In the genomic region with DNA sequence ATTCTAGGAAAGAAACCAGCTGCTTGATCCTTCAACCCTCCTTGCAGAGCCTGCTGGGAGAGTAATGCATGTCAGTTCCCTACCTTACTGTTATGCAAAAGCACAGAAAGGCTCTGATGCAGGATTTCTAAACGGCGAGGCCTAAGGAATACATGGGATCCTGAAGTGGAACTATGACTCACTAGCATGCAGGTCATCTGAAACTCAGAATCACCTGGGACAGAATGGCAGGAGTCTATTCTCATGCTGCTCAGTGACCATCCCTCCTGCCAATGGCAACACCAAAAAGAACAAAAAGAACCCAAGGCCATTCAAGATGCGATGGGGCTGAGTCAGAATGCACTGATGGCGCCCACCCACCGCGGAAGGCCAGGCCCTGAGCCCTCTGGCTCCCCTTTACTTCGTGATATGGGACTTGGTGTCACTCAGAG, we compare ENCODE assay signal across 12 cellular contexts. TPM values are rescaled to one million over a fixed set of nuclear protein-coding genes. Genes with fewer than 3 reads are reported as not detected.
DNase-seq lines count a peak whose midpoint lies in the region; ATAC-seq, FAIRE-seq and TF ChIP-seq lines count a peak whose summit lies in the region.
"Had no signal": no experiment of that assay in that cellular context is flagged by ENCODE, and none has a peak within 500 bp of the region (broad histone marks: within the 10 kb centered on the region; RNA-seq: fewer than 3 reads in every experiment).

No MANE protein-coding gene starts in this region.

- DNase-seq in CD4-positive, CD25-positive, alpha-beta regulatory T cell: no peak
- no peak for DNase-seq in astrocyte (ENCODE audit: low read depth)
- DNase-seq in uterus: no peak
- no peak for DNase-seq in NCI-H82 treated with DMSO at 0.1 percent for 48 hours (lab: John Stamatoyannopoulos, UW; ENCODE audit: unreplicated experiment)
- DNase-seq in NCI-H510A treated with DMSO at 0.1 percent for 48 hours (lab: John Stamatoyannopoulos, UW): no peak
- DNase-seq in chondrocyte (ENCODE audit: low spot score): no peak
- DNase-seq: activated CD4-positive, CD25-positive, alpha-beta regulatory T cell; activated gamma-delta T cell treated with Interleukin-2 at 50 U/mL for 16 hours; central memory CD4-positive, alpha-beta T cell had no signal

- ATAC-seq in CD4-positive, CD25-positive, alpha-beta regulatory T cell (ENCODE audit: low read depth in 2 of 2): no peak
- peak; percentile 21 for ATAC-seq in GM21825 (IDR thresholded peaks at IDR 0.05; ENCODE audit: unreplicated experiment)

- H3K79me2 ChIP-seq in astrocyte (ENCODE audit: insufficient read depth, low read length): no peaks in the 10 kb centered on the region

- intact Hi-C loops in uterus (cut with DNase I; ENCODE audit: low total_unique reads): no loop called here

- no peaks in the 10 kb centered on the region for H3K27me3 ChIP-seq in CD4-positive, CD25-positive, alpha-beta regulatory T cell (ENCODE audit: control insufficient read depth, insufficient read depth, low read length)
- H3K27me3 ChIP-seq in astrocyte (ENCODE audit: insufficient read depth, low read length): no peaks in the 10 kb centered on the region
- no peaks in the 10 kb centered on the region for H3K27me3 ChIP-seq in layer of hippocampus (ENCODE audit: control insufficient read depth, insufficient read depth, low read length)
- no peaks in the 10 kb centered on the region for H3K27me3 ChIP-seq in uterus

- H3K4me3 Mint-ChIP-seq in CD4-positive, CD25-positive, alpha-beta regulatory T cell: no peak overlapping the region
- H3K4me3 Mint-ChIP-seq in astrocyte (ENCODE audit: unreplicated experiment) (no peak overlapping the region), chondrocyte (ENCODE audit: unreplicated experiment) (no peak overlapping the region)
- H3K4me3 Mint-ChIP-seq: B cell had no signal

- H3K4me3 ChIP-seq in CD4-positive, CD25-positive, alpha-beta regulatory T cell (ENCODE audit: low read depth, low read length): no peak overlapping the region
- H3K4me3 ChIP-seq in astrocyte (ENCODE audit: insufficient read depth, low read depth, low read length) (no peak overlapping the region), uterus (no peak overlapping the region)

- H3K36me3 Mint-ChIP-seq in CD4-positive, CD25-positive, alpha-beta regulatory T cell: peaks cover 29% of the 10 kb centered on the region
- H3K36me3 Mint-ChIP-seq in astrocyte (ENCODE audit: low read depth, unreplicated experiment) (peaks cover 17% of the 10 kb centered on the region), chondrocyte (ENCODE audit: low read depth) (peaks cover 13% of the 10 kb centered on the region)

- H3K9me3 Mint-ChIP-seq in CD4-positive, CD25-positive, alpha-beta regulatory T cell: no peaks in the 10 kb centered on the region
- H3K9me3 Mint-ChIP-seq in astrocyte (ENCODE audit: unreplicated experiment): no peaks in the 10 kb centered on the region
- no peaks in the 10 kb centered on the region for H3K9me3 Mint-ChIP-seq in chondrocyte (ENCODE audit: low read depth)

- peaks cover 25% of the 10 kb centered on the region for H3K36me3 ChIP-seq in CD4-positive, CD25-positive, alpha-beta regulatory T cell (ENCODE audit: control insufficient read depth, insufficient read depth, low read length)
- no peaks in the 10 kb centered on the region for H3K36me3 ChIP-seq in astrocyte (ENCODE audit: insufficient read depth, low read length)
- no peaks in the 10 kb centered on the region for H3K36me3 ChIP-seq in uterus

- no peak for FAIRE-seq in astrocyte (lab: Jason Lieb, UNC)

- H3K27me3 Mint-ChIP-seq in CD4-positive, CD25-positive, alpha-beta regulatory T cell: no peaks in the 10 kb centered on the region
- H3K27me3 Mint-ChIP-seq in astrocyte (ENCODE audit: low read depth, unreplicated experiment): no peaks in the 10 kb centered on the region
- H3K27me3 Mint-ChIP-seq in chondrocyte (ENCODE audit: low read depth): no peaks in the 10 kb centered on the region
- H3K27me3 Mint-ChIP-seq: B cell had no signal

- peak overlapping the region in 2 of 3 donors; percentile 20 to 44 for H3K27ac Mint-ChIP-seq in CD4-positive, CD25-positive, alpha-beta regulatory T cell
- peak overlapping the region; percentile 6 for H3K27ac Mint-ChIP-seq in astrocyte (ENCODE audit: unreplicated experiment)
- no peak overlapping the region for H3K27ac Mint-ChIP-seq in chondrocyte (ENCODE audit: unreplicated experiment)
- H3K27ac Mint-ChIP-seq: B cell had no signal

- no peak overlapping the region for H3K4me2 ChIP-seq in astrocyte (ENCODE audit: low read length)

- TF ChIP-seq CTCF in astrocyte (IDR thresholded peaks at IDR 0.05; ENCODE audit: insufficient read depth, low read depth, low read length): no peak
- no peak for TF ChIP-seq CTCF in uterus (IDR thresholded peaks at IDR 0.05)
- no peak for TF ChIP-seq CTCF in chondrocyte (IDR thresholded peaks at IDR 0.05)

- H3K4me1 ChIP-seq in CD4-positive, CD25-positive, alpha-beta regulatory T cell (ENCODE audit: control insufficient read depth, insufficient read depth, low read length, poor library complexity, severe bottlenecking): no peaks in the 10 kb centered on the region
- peaks cover 16% of the 10 kb centered on the region for H3K4me1 ChIP-seq in astrocyte (ENCODE audit: insufficient read depth, low read length)
- no peaks in the 10 kb centered on the region for H3K4me1 ChIP-seq in uterus

- no peaks in the 10 kb centered on the region for H3K9me3 ChIP-seq in CD4-positive, CD25-positive, alpha-beta regulatory T cell (ENCODE audit: control insufficient read depth in 2 of 2, low read length in 2 of 2)
- H3K9me3 ChIP-seq in astrocyte (ENCODE audit: insufficient read depth, low read depth, low read length): no peaks in the 10 kb centered on the region
- H3K9me3 ChIP-seq in uterus: no peaks in the 10 kb centered on the region

- peaks cover 15% of the 10 kb centered on the region for H4K20me1 ChIP-seq in astrocyte (ENCODE audit: insufficient read depth, low read length)

- H2AFZ ChIP-seq in astrocyte (ENCODE audit: low read depth, low read length): no peak overlapping the region

- H3K4me1 Mint-ChIP-seq in CD4-positive, CD25-positive, alpha-beta regulatory T cell: no peaks in the 10 kb centered on the region
- H3K4me1 Mint-ChIP-seq in astrocyte (ENCODE audit: low read depth, unreplicated experiment) (peaks cover 16% of the 10 kb centered on the region), chondrocyte (ENCODE audit: low read depth) (peaks cover 9% of the 10 kb centered on the region)
- H3K4me1 Mint-ChIP-seq: B cell had no signal

- H3K27ac ChIP-seq in CD4-positive, CD25-positive, alpha-beta regulatory T cell (ENCODE audit: insufficient read depth, low read length, poor library complexity, severe bottlenecking): no peak overlapping the region
- H3K27ac ChIP-seq in astrocyte (ENCODE audit: low read depth, low read length) (peak overlapping the region; percentile 42), layer of hippocampus (ENCODE audit: low read depth, low read length) (peak overlapping the region; percentile 82), uterus (no peak overlapping the region)

- H3K9ac ChIP-seq in astrocyte (ENCODE audit: low read length): no peak overlapping the region

- no peak for TF ChIP-seq POLR2A in uterus (IDR thresholded peaks at IDR 0.05)

RNA-seq across cellular contexts. Expression of a gene that starts 58.2 kb away (rescaled TPM):
- total RNA-seq in CD4-positive, CD25-positive, alpha-beta regulatory T cell: 43.4 TPM
- polyA plus RNA-seq in CD4-positive, CD25-positive, alpha-beta regulatory T cell: 10 to 100 TPM; 73.5 to 95.7 (median 83.0) TPM
- total RNA-seq in astrocyte (35.6 TPM in 2 replicates), uterus (10 to 100 TPM; 29.1 to 51.6 (median 34.4) TPM), chondrocyte (27.5 to 34.0 TPM (median 29.7 TPM) in 3 replicates)

Comparison
In these comparisons a context has a peak if more than half of its experiments do, and no peak if none do; other contexts are left out.
1. H3K27ac ChIP-seq: peak in astrocyte (single experiment) and layer of hippocampus (single experiment); none in CD4-positive, CD25-positive, alpha-beta regulatory T cell (single experiment) and uterus (0 of 2).